ENCODE assay signal across 6 cellular contexts in the genomic region with DNA sequence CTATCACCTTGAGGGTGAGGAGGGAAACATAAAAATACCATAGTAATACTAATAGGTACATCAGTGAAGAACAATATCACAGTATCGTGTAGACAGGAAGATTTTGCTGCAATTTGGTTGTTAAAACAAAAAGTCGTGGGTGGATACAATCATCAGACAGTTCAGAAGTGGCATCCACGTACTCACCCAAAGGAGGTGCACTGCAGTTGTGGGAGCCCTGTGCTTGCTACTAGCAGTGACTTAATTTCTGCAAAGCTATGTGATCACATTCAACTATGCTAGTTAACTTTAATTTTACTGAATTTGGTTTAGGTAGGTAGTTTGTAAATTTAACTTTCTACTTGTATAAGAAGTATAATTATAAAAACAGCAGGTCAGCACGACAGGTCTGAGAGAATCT.
"Had no signal": no experiment of that assay in that cellular context is flagged by ENCODE, and none has a peak within 500 bp of the region (broad histone marks: within the 10 kb centered on the region; RNA-seq: fewer than 3 reads in every experiment).

No MANE protein-coding gene starts in this region.

- ATAC-seq: HepG2, K562 had no signal

- H3K4me3 ChIP-seq: K562 had no signal

- H3K27ac ChIP-seq: HL-60 had no signal

- DNase-seq: IMR-90, KBM-7, KG1 had no signal
